ENCODE assay signal across 8 cellular contexts in the genomic region with DNA sequence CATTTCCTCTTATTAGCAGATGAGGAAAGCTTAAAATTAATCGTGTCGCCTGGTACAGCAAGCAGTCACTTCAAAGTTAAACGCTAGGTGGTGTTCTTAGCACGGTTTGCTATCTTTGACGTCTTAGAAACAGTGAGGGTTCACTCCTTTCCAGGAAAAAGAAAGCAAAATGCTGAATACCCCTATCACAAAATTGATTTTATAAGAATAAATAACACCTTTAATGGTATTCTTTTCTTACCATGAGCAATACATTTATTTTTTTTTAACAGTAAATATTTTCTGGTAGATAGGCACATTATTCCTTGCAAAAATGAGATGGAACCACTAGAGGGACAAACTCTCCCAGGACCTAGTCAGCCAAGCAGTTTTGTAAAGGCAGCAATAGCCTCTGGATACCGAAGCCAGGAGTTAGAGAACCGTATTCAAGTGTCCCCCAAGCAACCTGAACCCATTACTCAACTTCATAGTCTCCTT.
DNase-seq lines count a peak whose midpoint lies in the region; ATAC-seq and TF ChIP-seq lines count a peak whose summit lies in the region.

No MANE protein-coding gene starts in this region.

- H3K27ac ChIP-seq in trophoblast cell (ENCODE audit: low read depth, low read length): no peak overlapping the region

- peak; percentile 84 for ATAC-seq in GM21619 (IDR thresholded peaks at IDR 0.05; ENCODE audit: unreplicated experiment)

- H2BK5ac ChIP-seq in trophoblast cell (ENCODE audit: low read depth, low read length, poor library complexity): no peak overlapping the region

- H2BK12ac ChIP-seq in trophoblast cell (ENCODE audit: low read length): no peak overlapping the region

- H3K14ac ChIP-seq in trophoblast cell (ENCODE audit: low read length): no peak overlapping the region

- no peak overlapping the region for H3K4me3 ChIP-seq in NB4 (ENCODE audit: low read depth, low read length)
- H3K4me3 ChIP-seq in fibroblast of the aortic adventitia (ENCODE audit: low read depth, low read length): no peak overlapping the region
- H3K4me3 ChIP-seq in trophoblast cell (ENCODE audit: low read depth, low read length): no peak overlapping the region

- peaks cover 0 to 3% of the 10 kb centered on the region in 2 experiments for H3K4me1 ChIP-seq in trophoblast cell (ENCODE audit: control insufficient read depth in 1 of 2, insufficient read depth in 2 of 2, low read length in 2 of 2)

- H3K4ac ChIP-seq in trophoblast cell (ENCODE audit: low read depth, low read length): no peak overlapping the region

- H2AFZ ChIP-seq in trophoblast cell (ENCODE audit: insufficient read depth, low read length, poor library complexity): no peak overlapping the region

- no peak overlapping the region for H2BK120ac ChIP-seq in trophoblast cell (ENCODE audit: insufficient read depth, low read length, poor library complexity)

- no peak overlapping the region for H2AK5ac ChIP-seq in trophoblast cell (ENCODE audit: low read length)

- H3K9ac ChIP-seq in trophoblast cell (ENCODE audit: low read length): no peak overlapping the region

- DNase-seq in G401 (ENCODE audit: low spot score): peak; percentile 26
- DNase-seq in NB4 (ENCODE audit: low read depth): peak; percentile 62
- peak; percentile 60 for DNase-seq in SKM-1 (lab: John Stamatoyannopoulos, UW; ENCODE audit: unreplicated experiment)
- peak; percentile 73 for DNase-seq in fibroblast of the aortic adventitia (ENCODE audit: low read depth)
- peak; percentile 33 to 69 for DNase-seq in trophoblast cell
- DNase-seq in NK-92 treated with Interleukin-12 subunit alpha and Interleukin-12 subunit beta, amount 100 ng/mL, for 24 hours (lab: John Stamatoyannopoulos, UW): no peak
- DNase-seq in NK-92 (lab: John Stamatoyannopoulos, UW; ENCODE audit: unreplicated experiment): no peak

- no peak overlapping the region for H4K91ac ChIP-seq in trophoblast cell (ENCODE audit: low read depth, low read length)

- no peak for TF ChIP-seq POLR2A in NB4 (IDR thresholded peaks at IDR 0.05; ENCODE audit: extremely low read depth, insufficient read length)

- no peak overlapping the region for H4K12ac ChIP-seq in trophoblast cell (ENCODE audit: low read depth, low read length)

- H3K79me2 ChIP-seq in trophoblast cell (ENCODE audit: control insufficient read depth, insufficient read depth, low read length, poor library complexity): no peaks in the 10 kb centered on the region

- no peak overlapping the region for H3K4me2 ChIP-seq in trophoblast cell (ENCODE audit: low read length)

- WGBS in trophoblast cell (ENCODE audit: extremely low coverage, insufficient coverage, insufficient read length): no CpG with 5 or more reads among the region's 7 CpGs

- H3K36me3 ChIP-seq in trophoblast cell (ENCODE audit: control insufficient read depth in 1 of 2, insufficient read depth in 2 of 2, low read length in 2 of 2): no peaks in the 10 kb centered on the region

- no peaks in the 10 kb centered on the region for H3K79me1 ChIP-seq in trophoblast cell (ENCODE audit: low read length)

- H3K27me3 ChIP-seq in trophoblast cell (ENCODE audit: insufficient read depth, low read length): no peaks in the 10 kb centered on the region

- no peaks in the 10 kb centered on the region for H3K9me3 ChIP-seq in trophoblast cell (ENCODE audit: insufficient read depth, low read depth, low read length)

- H3K18ac ChIP-seq in trophoblast cell (ENCODE audit: low read length): no peak overlapping the region

- H3K23ac ChIP-seq in trophoblast cell (ENCODE audit: low read length): no peak overlapping the region

- no peak overlapping the region for H4K8ac ChIP-seq in trophoblast cell (ENCODE audit: low read depth, low read length)

- in situ Hi-C loops in G401 (cut with HindIII; ENCODE audit: low sequenced_read_pairs): no loop called here

- TF ChIP-seq CTCF in NB4 (IDR thresholded peaks at IDR 0.05; ENCODE audit: low read depth, low read length): peak; percentile 62
- peak; percentile 68 for TF ChIP-seq CTCF in fibroblast of the aortic adventitia (IDR thresholded peaks at IDR 0.05; ENCODE audit: insufficient read depth, low read length)

Comparison
In these comparisons a context has a peak if more than half of its experiments do, and no peak if none do; other contexts are left out.
1. DNase-seq: peak in G401 (single experiment), NB4 (single experiment), SKM-1 (single experiment), fibroblast of the aortic adventitia (single experiment) and trophoblast cell (2 of 2); none in NK-92 treated with Interleukin-12 subunit alpha and Interleukin-12 subunit beta, amount 100 ng/mL, for 24 hours (single experiment) and NK-92 (single experiment).